ENCODE assay signal across 8 cellular contexts in the genomic region with DNA sequence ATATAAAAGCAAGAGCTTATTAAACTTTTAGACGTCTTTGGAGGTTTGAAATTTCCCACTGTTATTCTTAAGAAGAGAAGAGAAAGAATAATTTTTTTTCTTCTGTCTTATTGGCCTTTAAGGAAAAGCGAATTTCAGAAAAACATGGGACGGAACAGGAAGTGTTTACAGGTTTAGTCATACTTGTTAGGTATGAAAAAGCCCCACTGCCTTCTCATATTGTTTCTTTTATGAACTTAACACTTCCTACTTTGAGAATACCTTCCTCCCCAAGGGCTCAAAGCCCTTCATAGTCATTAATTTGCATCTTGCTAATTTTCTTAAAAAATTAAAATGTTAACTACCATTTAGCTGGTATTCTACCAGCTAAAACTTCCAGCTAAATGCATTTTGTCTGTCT.
A peak's percentile ranks its signal among the peaks of the same experiment; 100 is the strongest.
DNase-seq lines count a peak whose midpoint lies in the region; ATAC-seq and TF ChIP-seq lines count a peak whose summit lies in the region.

No MANE protein-coding gene starts in this region.

- peaks cover 83% of the 10 kb centered on the region for H3K4me1 Mint-ChIP-seq in stimulated activated naive CD8-positive, alpha-beta T cell treated with anti-CD3 and anti-CD28 coated beads, Interleukin-15, Interleukin-2, amounts not matched to agents 100 ng/mL and 50 ng/mL, for 24 hours (ENCODE audit: low read depth)
- peaks cover 73% of the 10 kb centered on the region for H3K4me1 Mint-ChIP-seq in T-helper 1 cell treated with Interleukin-12 subunit alpha and Interleukin-12 subunit beta and Interleukin-4 antibody, amounts not matched to agents 30 μg/mL and 1 μg/mL, for 36 hours (ENCODE audit: low read depth)

- peak overlapping the region; percentile 41 for H3K4me3 Mint-ChIP-seq in stimulated activated naive CD8-positive, alpha-beta T cell treated with anti-CD3 and anti-CD28 coated beads, Interleukin-15, Interleukin-2, amounts not matched to agents 100 ng/mL and 50 ng/mL, for 24 hours
- H3K4me3 Mint-ChIP-seq in T-helper 1 cell treated with Interleukin-12 subunit alpha and Interleukin-12 subunit beta and Interleukin-4 antibody, amounts not matched to agents 30 μg/mL and 1 μg/mL, for 36 hours: peak overlapping the region; percentile 26

- no peaks in the 10 kb centered on the region for H3K9me3 Mint-ChIP-seq in stimulated activated naive CD8-positive, alpha-beta T cell treated with anti-CD3 and anti-CD28 coated beads, Interleukin-15, Interleukin-2, amounts not matched to agents 100 ng/mL and 50 ng/mL, for 24 hours
- H3K9me3 Mint-ChIP-seq in T-helper 1 cell treated with Interleukin-12 subunit alpha and Interleukin-12 subunit beta and Interleukin-4 antibody, amounts not matched to agents 30 μg/mL and 1 μg/mL, for 36 hours: no peaks in the 10 kb centered on the region

- intact Hi-C loops in head of caudate nucleus (cut with DNase I): no loop called here

- H3K27me3 Mint-ChIP-seq in stimulated activated naive CD8-positive, alpha-beta T cell treated with anti-CD3 and anti-CD28 coated beads, Interleukin-15, Interleukin-2, amounts not matched to agents 100 ng/mL and 50 ng/mL, for 24 hours: no peaks in the 10 kb centered on the region
- no peaks in the 10 kb centered on the region for H3K27me3 Mint-ChIP-seq in T-helper 1 cell treated with Interleukin-12 subunit alpha and Interleukin-12 subunit beta and Interleukin-4 antibody, amounts not matched to agents 30 μg/mL and 1 μg/mL, for 36 hours (ENCODE audit: low read depth)

- DNase-seq in stimulated activated naive CD8-positive, alpha-beta T cell treated with anti-CD3 and anti-CD28 coated beads, Interleukin-15, Interleukin-2, amounts not matched to agents 100 U/mL and 50 U/mL, for 24 hours: no peak
- DNase-seq in glomerular visceral epithelial cell (ENCODE audit: extremely low spot score): peak; percentile 35
- no peak for DNase-seq in NCI-H2196 (lab: John Stamatoyannopoulos, UW; ENCODE audit: unreplicated experiment)
- no peak for DNase-seq in GM13977 (ENCODE audit: low spot score)
- no peak for DNase-seq in head of caudate nucleus
- DNase-seq in iPS-NIHi7 (ENCODE audit: extremely low spot score): no peak

- no peak for TF ChIP-seq CTCF in GM13977 (IDR thresholded peaks at IDR 0.05; ENCODE audit: extremely low read depth, insufficient read depth, missing control alignments)

- H3K27ac Mint-ChIP-seq in stimulated activated naive CD8-positive, alpha-beta T cell treated with anti-CD3 and anti-CD28 coated beads, Interleukin-15, Interleukin-2, amounts not matched to agents 100 ng/mL and 50 ng/mL, for 24 hours: peak overlapping the region; percentile 72
- H3K27ac Mint-ChIP-seq in T-helper 1 cell treated with Interleukin-12 subunit alpha and Interleukin-12 subunit beta and Interleukin-4 antibody, amounts not matched to agents 30 μg/mL and 1 μg/mL, for 36 hours: peak overlapping the region; percentile 88

- no peak for ATAC-seq in stimulated activated naive CD8-positive, alpha-beta T cell treated with anti-CD3 and anti-CD28 coated beads, Interleukin-15, Interleukin-2, amounts not matched to agents 100 U/mL and 50 U/mL, for 24 hours

- peaks cover 9% of the 10 kb centered on the region for H3K36me3 Mint-ChIP-seq in stimulated activated naive CD8-positive, alpha-beta T cell treated with anti-CD3 and anti-CD28 coated beads, Interleukin-15, Interleukin-2, amounts not matched to agents 100 ng/mL and 50 ng/mL, for 24 hours (ENCODE audit: low read depth)
- peaks cover 27% of the 10 kb centered on the region for H3K36me3 Mint-ChIP-seq in T-helper 1 cell treated with Interleukin-12 subunit alpha and Interleukin-12 subunit beta and Interleukin-4 antibody, amounts not matched to agents 30 μg/mL and 1 μg/mL, for 36 hours (ENCODE audit: low read depth)

- in situ Hi-C loops in GM13977 (cut with MboI; ENCODE audit: low pct_unique_long_range_greater_than_20kb, low sequenced_read_pairs, unreplicated experiment): no loop called here
